Comparison of ENCODE assay signal across 8 cellular contexts in the genomic region with DNA sequence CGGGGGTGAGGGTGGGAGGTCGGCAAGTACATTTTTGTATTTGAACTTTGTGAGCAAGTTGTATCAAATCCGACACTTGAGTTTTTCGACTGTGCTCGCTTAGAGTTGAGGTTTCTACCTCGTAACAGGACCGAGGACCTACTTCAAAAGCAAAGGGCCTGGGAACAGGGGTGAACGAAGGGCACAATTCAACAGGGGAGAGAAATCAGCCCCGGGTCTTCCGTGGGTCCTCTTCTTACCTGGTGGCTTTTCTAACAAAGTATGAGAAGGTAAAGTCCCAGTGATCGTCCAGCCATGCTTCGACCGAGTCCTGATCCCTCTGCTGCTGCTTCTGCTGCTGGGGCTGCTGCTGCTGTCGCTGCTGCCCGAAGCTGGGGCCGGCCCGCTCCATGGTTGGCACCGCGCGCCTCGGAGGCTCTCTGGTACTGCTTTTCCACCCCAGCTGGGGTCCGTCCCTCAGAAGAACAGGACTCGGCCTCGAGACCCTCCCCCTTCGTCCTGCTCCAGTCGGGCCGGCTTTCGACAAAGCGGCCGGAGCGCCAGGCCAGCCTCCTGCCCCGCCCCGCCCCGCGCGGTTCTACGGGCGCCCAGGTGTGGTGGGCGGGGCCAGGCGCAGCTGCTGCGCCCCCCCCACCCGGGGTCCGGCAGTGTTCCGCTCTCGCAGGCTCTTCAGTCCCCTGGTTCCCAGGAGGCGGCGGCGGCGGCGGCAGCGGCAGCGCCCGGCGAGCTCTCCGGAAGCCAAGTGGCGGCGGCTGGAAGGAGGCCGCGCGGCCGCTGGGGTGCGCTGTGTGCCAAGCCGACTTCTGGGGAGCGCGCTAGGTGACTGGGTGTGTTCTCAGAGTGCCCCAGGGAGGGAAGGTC. TPM values are rescaled to one million over a fixed set of nuclear protein-coding genes. Genes with fewer than 3 reads are reported as not detected.
DNase-seq lines count a peak whose midpoint lies in the region; ATAC-seq lines count a peak whose summit lies in the region.

TSS of gene PDE5A (minus strand) at position 524 of the 861 bp plus-strand sequence. CDS start at position 391, 133 bp downstream.

- H3K79me1 ChIP-seq in mesendoderm (ENCODE audit: low read length): no peaks in the 10 kb centered on the region

- H3K23ac ChIP-seq in mesendoderm (ENCODE audit: low read length): peak within 1 kb of the TSS; percentile 69

- H2BK15ac ChIP-seq in mesendoderm (replicated peaks; ENCODE audit: low read depth): no peak within 1 kb of the TSS

- H3K27ac ChIP-seq in mesendoderm (ENCODE audit: low read depth, low read length): peak within 1 kb of the TSS; percentile 79

- ATAC-seq in GM19397 (IDR thresholded peaks at IDR 0.05; ENCODE audit: unreplicated experiment): peak; percentile 95
- peak; percentile 90 for ATAC-seq in HG03520 (IDR thresholded peaks at IDR 0.05; ENCODE audit: unreplicated experiment)

- H3K4me1 ChIP-seq in endocrine pancreas (ENCODE audit: control insufficient read depth, insufficient read depth, low read length) (peaks cover 21% of the 10 kb centered on the region), mesendoderm (ENCODE audit: control insufficient read depth, low read depth, low read length) (no peaks in the 10 kb centered on the region)

- H3K56ac ChIP-seq in mesendoderm (ENCODE audit: low read length): peak within 1 kb of the TSS; percentile 95

- H3K4me3 ChIP-seq in endocrine pancreas (ENCODE audit: control insufficient read depth, insufficient read depth, low read length) (peak within 1 kb of the TSS; percentile 94), mesendoderm (ENCODE audit: low read length) (peak within 1 kb of the TSS; percentile 94)

- peak within 1 kb of the TSS; percentile 97 for H3K4me2 ChIP-seq in mesendoderm (ENCODE audit: low read length)

- H3K18ac ChIP-seq in mesendoderm (ENCODE audit: low read length): peak within 1 kb of the TSS; percentile 65

- H3K36me3 ChIP-seq in endocrine pancreas (ENCODE audit: control insufficient read depth, insufficient read depth, low read length) (no peaks in the 10 kb centered on the region), mesendoderm (ENCODE audit: control insufficient read depth, insufficient read depth, low read length) (no peaks in the 10 kb centered on the region)

- H3K27me3 ChIP-seq in endocrine pancreas (ENCODE audit: control insufficient read depth, insufficient read depth, low read length) (no peaks in the 10 kb centered on the region), mesendoderm (ENCODE audit: insufficient read depth, low read length, poor library complexity) (no peaks in the 10 kb centered on the region)

- no peak within 1 kb of the TSS for H2AK5ac ChIP-seq in mesendoderm (ENCODE audit: low read length)

- H3K4ac ChIP-seq in mesendoderm (ENCODE audit: low read depth, low read length): no peak within 1 kb of the TSS

- peak in 12 of 14 donors; percentile 18 to 81 (median 45) for DNase-seq in C1 segment of cervical spinal cord (lab: John Stamatoyannopoulos, UW)
- peak; percentile 68 for DNase-seq in NCI-H774 (lab: John Stamatoyannopoulos, UW)
- DNase-seq in activated CD8-positive, alpha-beta memory T cell treated with anti-CD3 and anti-CD28 coated beads for 4 hours (ENCODE audit: low read depth in 2 of 2): peak; percentile 40 to 48
- peak; percentile 97 for DNase-seq in mesendoderm
- peak; percentile 55 for DNase-seq in stimulated activated CD8-positive, alpha-beta memory T cell treated with anti-CD3 and anti-CD28 coated beads, Interleukin-12 subunit alpha, Interleukin-12 subunit beta, amount 100 ng/mL, for 4 hours (ENCODE audit: low read depth)

- H3K9me3 ChIP-seq in endocrine pancreas (ENCODE audit: control insufficient read depth, low read length): no peaks in the 10 kb centered on the region

- H2BK120ac ChIP-seq in mesendoderm (ENCODE audit: low read depth, low read length): no peak within 1 kb of the TSS

- no peak within 1 kb of the TSS for H4K5ac ChIP-seq in mesendoderm (ENCODE audit: low read length)

- H3K79me2 ChIP-seq in mesendoderm (ENCODE audit: control insufficient read depth, insufficient read depth, low read length): peaks cover 2% of the 10 kb centered on the region

- H3K9ac ChIP-seq in endocrine pancreas (ENCODE audit: control insufficient read depth, insufficient read depth, low read length) (peak within 1 kb of the TSS; percentile 86), mesendoderm (ENCODE audit: low read length) (peak within 1 kb of the TSS; percentile 95)

- peak within 1 kb of the TSS; percentile 30 for H2BK5ac ChIP-seq in mesendoderm (ENCODE audit: low read length)

- WGBS in mesendoderm (ENCODE audit: extremely low coverage, insufficient coverage, low lambda C conversion rate): no CpG with 5 or more reads among the region's 65 CpGs

- no peak within 1 kb of the TSS for H4K8ac ChIP-seq in mesendoderm (ENCODE audit: low read depth, low read length)

RNA-seq across cellular contexts. Expression of gene PDE5A, which starts in this region (rescaled TPM):
- 10.5 TPM for polyA plus RNA-seq in mesendoderm (2013, experiment 1 of 2)
- 9.2 TPM for polyA plus RNA-seq in mesendoderm (2013, experiment 2 of 2)

Comparison
In these comparisons a context has a peak if more than half of its experiments do, and no peak if none do; other contexts are left out.
1. Peak in every context shown above with its lines: DNase-seq, ATAC-seq, H3K4me3 ChIP-seq and H3K27ac ChIP-seq.
2. DNase-seq: peak in every context shown above with its lines; median percentile 97 in mesendoderm; 68 in NCI-H774; 55 in stimulated activated CD8-positive, alpha-beta memory T cell treated with anti-CD3 and anti-CD28 coated beads, Interleukin-12 subunit alpha, Interleukin-12 subunit beta, amount 100 ng/mL, for 4 hours; 45 in C1 segment of cervical spinal cord; 44 in activated CD8-positive, alpha-beta memory T cell treated with anti-CD3 and anti-CD28 coated beads for 4 hours.